Comparison of ENCODE assay signal across 1 cellular context in genomic region chr7:96415293-96415940, GRCh38.
TF ChIP-seq lines count a peak whose summit lies in the region.

No MANE protein-coding gene starts in this region.

TF ChIP-seq in GM23338, 12 proteins besides CTCF, POLR2A, EP300 and RAD21 (continued from another document):
- TF ChIP-seq REST (IDR thresholded peaks at IDR 0.05; ENCODE audit: unreplicated experiment) (no peak), ZNF331 (CRISPR knock-in tag; IDR thresholded peaks at IDR 0.05; ENCODE audit: low read depth) (no peak), JUNB (IDR thresholded peaks at IDR 0.05; ENCODE audit: unreplicated experiment) (no peak), CREB1 (CRISPR knock-in tag; IDR thresholded peaks at IDR 0.05; ENCODE audit: low read depth) (no peak), EZH2phosphoT487 (IDR thresholded peaks at IDR 0.05; ENCODE audit: unreplicated experiment) (no peak), ZNF114 (CRISPR knock-in tag; IDR thresholded peaks at IDR 0.05) (no peak), STAT1 (IDR thresholded peaks at IDR 0.05; ENCODE audit: unreplicated experiment) (no peak), NANOG (IDR thresholded peaks at IDR 0.05; ENCODE audit: borderline replicate concordance) (no peak), POLR2AphosphoS5 (IDR thresholded peaks at IDR 0.05; ENCODE audit: low read depth) (no peak)
